ENCODE assay signal across 13 cellular contexts in the genomic region with DNA sequence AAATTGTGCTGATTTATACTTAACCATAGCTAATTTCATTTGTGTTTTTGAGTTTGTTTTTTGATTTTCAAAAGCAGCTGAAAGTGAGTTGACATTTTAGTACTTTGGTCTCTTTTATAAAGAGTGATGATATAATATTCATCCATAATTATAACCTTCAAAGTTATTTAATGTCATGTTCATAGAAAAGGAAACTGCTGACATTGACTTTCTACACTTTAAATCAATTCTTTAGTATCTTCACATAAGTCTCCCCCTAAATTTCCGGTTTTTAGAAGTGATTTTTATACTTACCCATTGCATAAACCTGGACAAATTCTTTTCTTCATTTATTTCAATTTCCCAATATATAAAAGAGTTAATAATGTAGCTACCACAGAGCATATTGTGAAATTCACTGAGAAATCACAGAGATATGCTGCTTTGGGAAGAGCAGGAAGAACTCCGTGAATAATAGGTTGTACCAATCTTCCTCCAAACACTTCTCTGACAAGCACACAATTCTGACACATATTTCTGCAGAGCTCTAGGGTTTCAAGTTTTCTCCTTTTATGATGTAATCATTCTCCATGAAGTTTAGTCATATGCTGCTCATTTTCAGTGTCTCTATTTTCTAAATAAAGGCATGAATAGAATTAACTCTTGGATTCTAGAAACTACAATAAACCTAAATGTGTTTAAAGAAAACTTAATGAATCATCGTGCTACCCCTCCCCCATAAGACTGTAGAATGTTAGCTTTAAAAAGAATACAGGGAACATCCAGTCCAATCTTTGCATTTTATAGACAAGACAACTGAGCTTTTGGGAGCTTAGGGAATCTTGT. TPM values are rescaled to one million over a fixed set of nuclear protein-coding genes. Genes with fewer than 3 reads are reported as not detected.
DNase-seq lines count a peak whose midpoint lies in the region; ATAC-seq and TF ChIP-seq lines count a peak whose summit lies in the region.
"Had no signal": no experiment of that assay in that cellular context is flagged by ENCODE, and none has a peak within 500 bp of the region (broad histone marks: within the 10 kb centered on the region; RNA-seq: fewer than 3 reads in every experiment).

No MANE protein-coding gene starts in this region.

- DNase-seq in A673 (ENCODE audit: low spot score) (peak; percentile 49), HS-5 (ENCODE audit: low read depth) (peak; percentile 87), body of pancreas (no peak), kidney glomerular epithelial cell (lab: John Stamatoyannopoulos, UW) (peak; percentile 80), NCI-H2196 (lab: John Stamatoyannopoulos, UW; ENCODE audit: unreplicated experiment) (no peak), dorsolateral prefrontal cortex (no peak), NCI-H1417 (lab: John Stamatoyannopoulos, UW) (no peak)
- DNase-seq in activated naive CD4-positive, alpha-beta T cell treated with anti-CD3 and anti-CD28 coated beads, Interleukin-2, amount 50 U/mL, for 16 hours, result no peak
- DNase-seq: activated gamma-delta T cell treated with Interleukin-2 at 50 U/mL for 16 hours; small intestine; stimulated activated naive B cell treated with anti-CD40 and anti-IgM and Interleukin-4, amounts not matched to agents 10 μg/mL and 1 μg/mL and 100 μg/mL, for 72 hours had no signal

- POLR2A ChIA-PET in A673 (lab: Charles Lee; ENCODE audit: low non-redundant PET), result no interaction called here

- TF ChIP-seq CTCF in A673 (conservative IDR thresholded peaks at IDR 0.05; ENCODE audit: low read depth, low read length) (no peak), body of pancreas (IDR thresholded peaks at IDR 0.05) (no peak), dorsolateral prefrontal cortex (IDR thresholded peaks at IDR 0.05 in 54 of 56, conservative IDR thresholded peaks at IDR 0.05 in 2 of 56; ENCODE audit: low read depth in 1 of 56, partially characterized antibody in 56 of 56) (no peak)

- H3K4me1 ChIP-seq in A673 (ENCODE audit: insufficient read depth, low read length, poor library complexity, severe bottlenecking) (peaks cover 14% of the 10 kb centered on the region), body of pancreas (no peaks in the 10 kb centered on the region)
- H3K4me1 ChIP-seq: BLaER1 had no signal

- H3K9me3 ChIP-seq in A673 (ENCODE audit: low read depth, low read length, poor library complexity, severe bottlenecking) (peaks cover 5% of the 10 kb centered on the region), body of pancreas (no peaks in the 10 kb centered on the region)

- H3K36me3 ChIP-seq in A673 (ENCODE audit: insufficient read depth, low read length, poor library complexity, severe bottlenecking) (no peaks in the 10 kb centered on the region), body of pancreas (replicated peaks in 1 of 2; ENCODE audit: insufficient read depth in 1 of 2, low read depth in 2 of 2) (no peaks in the 10 kb centered on the region)
- H3K36me3 ChIP-seq: BLaER1 had no signal

- WGBS in body of pancreas, 2 donors, result 29 to 32% methylated on average over 3 of the region's 3 CpGs

- no peak overlapping the region for H3K4me3 ChIP-seq in A673 (ENCODE audit: low read depth, low read length, poor library complexity, severe bottlenecking)
- H3K4me3 ChIP-seq in body of pancreas, result no peak overlapping the region
- H3K4me3 ChIP-seq in dorsolateral prefrontal cortex, result no peak overlapping the region
- H3K4me3 ChIP-seq: BLaER1 had no signal

- BruUV-seq in A673 (replicated peaks; lab: Mats Ljungman, UMichigan), result no TSS peak

- TF ChIP-seq POLR2A in body of pancreas (IDR thresholded peaks at IDR 0.05), result no peak

- ATAC-seq in body of pancreas, result peak; percentile 45
- ATAC-seq: activated CD4-positive, CD25-positive, alpha-beta regulatory T cell treated with anti-CD3 and anti-CD28 coated beads, Interleukin-2, amount 50 U/mL, for 24 hours; stimulated activated naive B cell treated with anti-CD40 and anti-IgM and Interleukin-4, amounts not matched to agents 10 μg/mL and 1 μg/mL and 100 μg/mL, for 72 hours had no signal

- CTCF ChIA-PET in A673 (lab: Charles Lee), result no interaction called here

- intact Hi-C loops in A673 (cut with micrococcal nuclease; ENCODE audit: unreplicated experiment), result no loop called here
- intact Hi-C loops in body of pancreas (cut with DNase I), result no loop called here
- intact Hi-C loops in dorsolateral prefrontal cortex (cut with DNase I), result no loop called here

- H3K27me3 ChIP-seq in A673 (replicated peaks; ENCODE audit: insufficient read depth, low read depth, low read length, poor library complexity) (peaks cover 33% of the 10 kb centered on the region), body of pancreas (no peaks in the 10 kb centered on the region), dorsolateral prefrontal cortex (no peaks in the 10 kb centered on the region)
- H3K27me3 ChIP-seq: BLaER1 had no signal

- H3K27ac ChIP-seq in A673 (ENCODE audit: low read depth, low read length, poor library complexity, severe bottlenecking) (no peak overlapping the region), body of pancreas (no peak overlapping the region), dorsolateral prefrontal cortex (peak overlapping the region in 8 of 59 donors; percentile 1 to 40 (median 14))
- H3K27ac ChIP-seq: BLaER1 had no signal

RNA-seq across cellular contexts. Expression of gene CDC42BPA, which starts 25.6 kb away (rescaled TPM):
- 21.0 and 21.7 TPM in 2 replicates for total RNA-seq in A673 (2021)
- total RNA-seq in body of pancreas, result 10 to 100 TPM; 35.9 to 37.6 TPM
- 100 to 1,000 TPM in 119 of 120 experiments, 10 to 100 TPM in 1; 97.5 to 158 (median 125) TPM for total RNA-seq in dorsolateral prefrontal cortex

Comparison
In these comparisons a context has a peak if more than half of its experiments do, and no peak if none do; other contexts are left out.
1. DNase-seq: peak in A673 (single experiment), HS-5 (single experiment) and kidney glomerular epithelial cell (single experiment); none in body of pancreas (0 of 4), activated naive CD4-positive, alpha-beta T cell treated with anti-CD3 and anti-CD28 coated beads, Interleukin-2, amount 50 U/mL, for 16 hours (single experiment), NCI-H2196 (single experiment), dorsolateral prefrontal cortex (0 of 10) and NCI-H1417 (0 of 3).